In the genomic region with DNA sequence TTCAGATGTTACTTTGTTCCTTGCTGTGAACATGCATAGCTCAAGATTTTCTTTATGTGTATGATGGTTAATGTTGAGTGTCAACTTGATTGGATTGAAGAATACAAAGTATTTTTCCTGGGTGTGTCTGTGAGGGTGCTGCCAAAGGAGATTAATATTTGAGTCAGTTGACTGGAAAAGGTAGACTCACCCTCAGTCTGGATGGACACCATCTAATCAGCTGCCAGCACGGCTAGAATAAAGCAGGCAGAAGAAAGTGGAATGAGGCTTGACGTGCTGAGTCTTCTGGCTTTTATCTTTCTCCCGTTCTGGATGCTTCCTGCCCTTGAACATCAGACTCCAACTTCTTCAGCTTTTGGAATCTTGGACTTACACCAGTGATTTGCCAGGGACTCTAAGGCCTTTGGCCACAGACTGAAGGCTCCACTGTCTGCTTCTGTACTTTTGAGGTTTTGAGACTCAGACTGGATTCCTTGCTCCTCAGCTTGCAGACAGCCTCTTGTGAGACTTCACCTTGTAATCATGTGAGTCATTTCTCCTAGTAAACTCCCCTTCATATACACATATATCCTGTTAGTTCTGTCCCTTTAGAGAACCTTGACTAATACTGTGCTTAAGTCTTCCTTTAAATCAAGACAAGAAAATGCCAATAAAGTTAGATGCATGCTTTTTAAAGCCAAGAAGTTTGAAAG, we compare ENCODE assay signal across 27 cellular contexts.
DNase-seq lines count a peak whose midpoint lies in the region; ATAC-seq and TF ChIP-seq lines count a peak whose summit lies in the region.
"Had no signal": no experiment of that assay in that cellular context is flagged by ENCODE, and none has a peak within 500 bp of the region (broad histone marks: within the 10 kb centered on the region; RNA-seq: fewer than 3 reads in every experiment).

No MANE protein-coding gene starts in this region.

- H3K4me3 Mint-ChIP-seq in chondrocyte (ENCODE audit: unreplicated experiment) (no peak overlapping the region), Caco-2 (ENCODE audit: unreplicated experiment) (no peak overlapping the region)
- H3K4me3 Mint-ChIP-seq: activated CD4-positive, alpha-beta memory T cell treated with anti-CD3 and anti-CD28 coated beads for 36 hours; dendritic cell treated with granulocyte-macrophage colony-stimulating factor and Interleukin-4, amounts not matched to agents 40 ng/mL and 50 ng/mL, for 4 days; naive B cell; T-helper 2 cell treated with Interferon-gamma antibody and Interleukin-4, amounts not matched to agents 5 μg/mL and 100 μg/mL, for 36 hours had no signal

- H3K27ac Mint-ChIP-seq in chondrocyte (ENCODE audit: unreplicated experiment): no peak overlapping the region
- H3K27ac Mint-ChIP-seq in Caco-2 (ENCODE audit: unreplicated experiment): no peak overlapping the region
- H3K27ac Mint-ChIP-seq: activated CD4-positive, alpha-beta memory T cell treated with anti-CD3 and anti-CD28 coated beads for 36 hours; dendritic cell treated with granulocyte-macrophage colony-stimulating factor and Interleukin-4, amounts not matched to agents 40 ng/mL and 50 ng/mL, for 4 days; T-helper 2 cell treated with Interferon-gamma antibody and Interleukin-4, amounts not matched to agents 5 μg/mL and 100 μg/mL, for 36 hours had no signal

- intact Hi-C loops in upper lobe of right lung (cut with DNase I) (no loop called here), Caco-2 (cut with micrococcal nuclease; ENCODE audit: unreplicated experiment) (no loop called here)

- POLR2A ChIA-PET in Caco-2 (lab: Charles Lee): no interaction called here

- H3K4me1 ChIP-seq in RWPE2 (ENCODE audit: insufficient read depth, poor library complexity, severe bottlenecking) (no peaks in the 10 kb centered on the region), upper lobe of right lung (no peaks in the 10 kb centered on the region), Caco-2 (no peaks in the 10 kb centered on the region)
- H3K4me1 ChIP-seq: BLaER1, gastrocnemius medialis, right atrium auricular region, stomach had no signal

- TF ChIP-seq CTCF in RWPE2 (IDR thresholded peaks at IDR 0.05; ENCODE audit: poor library complexity, severe bottlenecking) (no peak), kidney epithelial cell (IDR thresholded peaks at IDR 0.05; ENCODE audit: insufficient read depth, low read length, poor library complexity, severe bottlenecking) (no peak), upper lobe of right lung (IDR thresholded peaks at IDR 0.05) (no peak), chondrocyte (IDR thresholded peaks at IDR 0.05) (no peak), Caco-2 (IDR thresholded peaks at IDR 0.05; ENCODE audit: insufficient read depth in 1 of 2, low read depth in 1 of 2, low read length in 1 of 2, severe bottlenecking in 1 of 2, unreplicated experiment in 1 of 2) (no peak)

- no peak overlapping the region for H3K4me3 ChIP-seq in RWPE2 (ENCODE audit: severe bottlenecking)
- no peak overlapping the region for H3K4me3 ChIP-seq in kidney epithelial cell (ENCODE audit: low read depth, low read length)
- no peak overlapping the region for H3K4me3 ChIP-seq in upper lobe of right lung
- H3K4me3 ChIP-seq in Caco-2 (ENCODE audit: low read depth, low read length): no peak overlapping the region
- H3K4me3 ChIP-seq: BLaER1, cardiac muscle cell, gastrocnemius medialis, right atrium auricular region, SK-N-MC, stomach had no signal

- H3K4me1 Mint-ChIP-seq in chondrocyte (ENCODE audit: low read depth) (peaks cover 4% of the 10 kb centered on the region), Caco-2 (ENCODE audit: low read depth, unreplicated experiment) (no peaks in the 10 kb centered on the region)
- H3K4me1 Mint-ChIP-seq: naive B cell had no signal

- DNase-seq in EH (ENCODE audit: low read depth) (peak; percentile 44), RWPE2 (ENCODE audit: low spot score) (no peak), epithelial cell of prostate (ENCODE audit: low read depth, low spot score) (peak; percentile 37), kidney epithelial cell (ENCODE audit: low read depth) (peak; percentile 14), upper lobe of right lung (no peak), SKM-1 treated with dmso at 0.1 percent for 144 hours (lab: John Stamatoyannopoulos, UW; ENCODE audit: unreplicated experiment) (no peak), chondrocyte (ENCODE audit: low spot score) (no peak), Caco-2 (no peak)
- DNase-seq: activated CD4-positive, alpha-beta memory T cell treated with anti-CD3 and anti-CD28 coated beads for 36 hours; activated effector memory CD4-positive, alpha-beta T cell treated with Interleukin-2 at 50 U/mL for 16 hours; COR-L47; gastrocnemius medialis; H7; KBM-7; left cardiac atrium; naive B cell; NCI-H1694 treated with DMSO at 0.1 percent for 48 hours; NCI-H526 treated with DMSO at 0.1 percent for 48 hours; RPMI8226; stomach; trophoblast cell had no signal

- H3K27me3 Mint-ChIP-seq in chondrocyte (ENCODE audit: low read depth) (no peaks in the 10 kb centered on the region), Caco-2 (ENCODE audit: insufficient read depth, unreplicated experiment) (no peaks in the 10 kb centered on the region)
- H3K27me3 Mint-ChIP-seq: activated CD4-positive, alpha-beta memory T cell treated with anti-CD3 and anti-CD28 coated beads for 36 hours; dendritic cell treated with granulocyte-macrophage colony-stimulating factor and Interleukin-4, amounts not matched to agents 40 ng/mL and 50 ng/mL, for 4 days; naive B cell had no signal

- H3K27me3 ChIP-seq in RWPE2 (ENCODE audit: insufficient read depth, poor library complexity, severe bottlenecking): no peaks in the 10 kb centered on the region
- no peaks in the 10 kb centered on the region for H3K27me3 ChIP-seq in kidney epithelial cell (ENCODE audit: control insufficient read depth, insufficient read depth, low read length)
- H3K27me3 ChIP-seq in upper lobe of right lung: no peaks in the 10 kb centered on the region
- H3K27me3 ChIP-seq in Caco-2 (replicated peaks; ENCODE audit: control insufficient read depth, insufficient read depth, low read length): no peaks in the 10 kb centered on the region
- H3K27me3 ChIP-seq: BLaER1, cardiac muscle cell, gastrocnemius medialis, right atrium auricular region, stomach had no signal

- H3K9me3 Mint-ChIP-seq in chondrocyte (ENCODE audit: low read depth) (no peaks in the 10 kb centered on the region), Caco-2 (ENCODE audit: unreplicated experiment) (no peaks in the 10 kb centered on the region)
- H3K9me3 Mint-ChIP-seq: activated CD4-positive, alpha-beta memory T cell treated with anti-CD3 and anti-CD28 coated beads for 36 hours; T-helper 2 cell treated with Interferon-gamma antibody and Interleukin-4, amounts not matched to agents 5 μg/mL and 100 μg/mL, for 36 hours had no signal

- no peak overlapping the region for H3K27ac ChIP-seq in RWPE2 (ENCODE audit: poor library complexity, severe bottlenecking)
- H3K27ac ChIP-seq in epithelial cell of prostate: peak overlapping the region; percentile 60
- H3K27ac ChIP-seq in upper lobe of right lung: no peak overlapping the region
- H3K27ac ChIP-seq: BLaER1, cardiac muscle cell, gastrocnemius medialis, right atrium auricular region, SK-N-MC, stomach had no signal

- CTCF ChIA-PET in Caco-2 (lab: Charles Lee): no interaction called here

- ATAC-seq in RWPE2 (ENCODE audit: low read depth): peak; percentile 23; the same call in 1 of the 3 replicates
- no peak for ATAC-seq in upper lobe of right lung
- ATAC-seq: gastrocnemius medialis had no signal

- H3K36me3 ChIP-seq in RWPE2 (ENCODE audit: low read depth): no peaks in the 10 kb centered on the region
- H3K36me3 ChIP-seq in kidney epithelial cell (ENCODE audit: control insufficient read depth, insufficient read depth, low read length): no peaks in the 10 kb centered on the region
- H3K36me3 ChIP-seq in upper lobe of right lung: no peaks in the 10 kb centered on the region
- no peaks in the 10 kb centered on the region for H3K36me3 ChIP-seq in Caco-2 (ENCODE audit: control insufficient read depth, insufficient read depth, low read length)
- H3K36me3 ChIP-seq: BLaER1, cardiac muscle cell, gastrocnemius medialis, right atrium auricular region, stomach had no signal

- H3K9me3 ChIP-seq in RWPE2 (ENCODE audit: severe bottlenecking): no peaks in the 10 kb centered on the region
- no peaks in the 10 kb centered on the region for H3K9me3 ChIP-seq in upper lobe of right lung
- no peaks in the 10 kb centered on the region for H3K9me3 ChIP-seq in Caco-2
- H3K9me3 ChIP-seq: BLaER1, gastrocnemius medialis, right atrium auricular region, stomach had no signal

- BruUV-seq in Caco-2 (replicated peaks; lab: Mats Ljungman, UMichigan): no TSS peak

- no peaks in the 10 kb centered on the region for H3K36me3 Mint-ChIP-seq in chondrocyte (ENCODE audit: low read depth)
- H3K36me3 Mint-ChIP-seq in Caco-2 (ENCODE audit: insufficient read depth, unreplicated experiment): no peaks in the 10 kb centered on the region
- H3K36me3 Mint-ChIP-seq: activated CD4-positive, alpha-beta memory T cell treated with anti-CD3 and anti-CD28 coated beads for 36 hours; naive B cell had no signal

Comparison
In these comparisons a context has a peak if more than half of its experiments do, and no peak if none do; other contexts are left out.
1. DNase-seq: peak in EH (single experiment), epithelial cell of prostate (single experiment) and kidney epithelial cell (single experiment); none in RWPE2 (single experiment), upper lobe of right lung (single experiment), SKM-1 treated with dmso at 0.1 percent for 144 hours (single experiment), chondrocyte (single experiment) and Caco-2 (0 of 2).